ENCODE assay signal across 2 cellular contexts in genomic region chr6:35152067-35152707, GRCh38.
TF ChIP-seq lines count a peak whose summit lies in the region.

No MANE protein-coding gene starts in this region.

TF ChIP-seq in A549, 52 proteins besides CTCF, POLR2A, EP300 and RAD21:
- TF ChIP-seq MAFK (IDR thresholded peaks at IDR 0.05; ENCODE audit: partially characterized antibody): peak; percentile 29
- TF ChIP-seq HES2 (IDR thresholded peaks at IDR 0.05): no peak
- TF ChIP-seq ZNF302 (CRISPR knock-in tag; IDR thresholded peaks at IDR 0.05): no peak
- no peak for TF ChIP-seq CBX2 (IDR thresholded peaks at IDR 0.05; ENCODE audit: borderline replicate concordance, low read depth)
- no peak for TF ChIP-seq MAX (IDR thresholded peaks at IDR 0.05)
- TF ChIP-seq ZC3H11A (IDR thresholded peaks at IDR 0.05): no peak
- no peak for TF ChIP-seq POLR2AphosphoS2 (conservative IDR thresholded peaks at IDR 0.05; ENCODE audit: low read length)
- no peak for TF ChIP-seq TP53 (CRISPR knock-in tag; IDR thresholded peaks at IDR 0.05)
TF ChIP-seq in A549: peak in this region for 1.

TF ChIP-seq in IMR-90, 13 proteins besides CTCF, POLR2A, EP300 and RAD21:
- TF ChIP-seq CHD1 (IDR thresholded peaks at IDR 0.05; ENCODE audit: low read depth, low read length): no peak
- TF ChIP-seq SMC3 (IDR thresholded peaks at IDR 0.05; ENCODE audit: low read depth, low read length): no peak
- no peak for TF ChIP-seq RCOR1 (IDR thresholded peaks at IDR 0.05; ENCODE audit: insufficient replicate concordance, low read length)
- no peak for TF ChIP-seq BHLHE40 (IDR thresholded peaks at IDR 0.05; ENCODE audit: low read depth, low read length)
- no peak for TF ChIP-seq CEBPB (IDR thresholded peaks at IDR 0.05; ENCODE audit: low read depth, low read length)
- no peak for TF ChIP-seq MXI1 (IDR thresholded peaks at IDR 0.05; ENCODE audit: borderline replicate concordance, low read depth, low read length)
- TF ChIP-seq MAZ (IDR thresholded peaks at IDR 0.05; ENCODE audit: borderline replicate concordance, low read depth, low read length): no peak
- no peak for TF ChIP-seq MAFK (IDR thresholded peaks at IDR 0.05; ENCODE audit: low read depth, low read length)
- TF ChIP-seq NFE2L2 (IDR thresholded peaks at IDR 0.05; ENCODE audit: low read depth, low read length): no peak
- TF ChIP-seq FOS (IDR thresholded peaks at IDR 0.05; ENCODE audit: low read depth, low read length): no peak
- TF ChIP-seq, protein P1, sequence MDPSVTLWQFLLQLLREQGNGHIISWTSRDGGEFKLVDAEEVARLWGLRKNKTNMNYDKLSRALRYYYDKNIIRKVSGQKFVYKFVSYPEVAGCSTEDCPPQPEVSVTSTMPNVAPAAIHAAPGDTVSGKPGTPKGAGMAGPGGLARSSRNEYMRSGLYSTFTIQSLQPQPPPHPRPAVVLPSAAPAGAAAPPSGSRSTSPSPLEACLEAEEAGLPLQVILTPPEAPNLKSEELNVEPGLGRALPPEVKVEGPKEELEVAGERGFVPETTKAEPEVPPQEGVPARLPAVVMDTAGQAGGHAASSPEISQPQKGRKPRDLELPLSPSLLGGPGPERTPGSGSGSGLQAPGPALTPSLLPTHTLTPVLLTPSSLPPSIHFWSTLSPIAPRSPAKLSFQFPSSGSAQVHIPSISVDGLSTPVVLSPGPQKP (IDR thresholded peaks at IDR 0.05; ENCODE audit: borderline replicate concordance, low read depth, low read length): no peak
- TF ChIP-seq, protein P2, sequence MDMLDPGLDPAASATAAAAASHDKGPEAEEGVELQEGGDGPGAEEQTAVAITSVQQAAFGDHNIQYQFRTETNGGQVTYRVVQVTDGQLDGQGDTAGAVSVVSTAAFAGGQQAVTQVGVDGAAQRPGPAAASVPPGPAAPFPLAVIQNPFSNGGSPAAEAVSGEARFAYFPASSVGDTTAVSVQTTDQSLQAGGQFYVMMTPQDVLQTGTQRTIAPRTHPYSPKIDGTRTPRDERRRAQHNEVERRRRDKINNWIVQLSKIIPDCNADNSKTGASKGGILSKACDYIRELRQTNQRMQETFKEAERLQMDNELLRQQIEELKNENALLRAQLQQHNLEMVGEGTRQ (IDR thresholded peaks at IDR 0.05; ENCODE audit: low read depth, low read length): no peak
- TF ChIP-seq RFX5 (IDR thresholded peaks at IDR 0.05; ENCODE audit: low read depth, low read length): no peak
TF ChIP-seq in IMR-90: peak in this region for 0.
